Comparison of ENCODE assay signal across 8 cellular contexts in the genomic region with DNA sequence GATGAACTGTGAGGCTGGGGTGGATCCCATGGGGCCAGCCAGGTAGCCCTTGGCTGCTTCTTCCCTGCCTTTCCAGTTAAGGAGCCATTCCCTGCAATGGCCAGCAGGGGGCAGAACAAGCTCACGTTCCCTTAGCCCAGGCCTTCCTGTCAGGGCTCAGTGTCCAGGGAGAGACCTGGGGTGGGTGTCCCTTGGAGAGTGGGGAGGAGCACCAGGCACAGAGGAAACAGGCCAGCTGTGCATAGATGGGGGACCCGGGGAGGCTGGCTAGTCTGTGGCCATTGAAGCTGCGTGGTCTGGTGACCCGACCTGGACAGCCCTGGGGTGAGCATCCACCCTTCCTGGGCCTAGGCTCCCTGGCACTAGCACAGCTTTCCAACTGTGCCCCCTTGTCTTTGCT. TPM values are rescaled to one million over a fixed set of nuclear protein-coding genes. Genes with fewer than 3 reads are reported as not detected.
DNase-seq lines count a peak whose midpoint lies in the region; ATAC-seq and TF ChIP-seq lines count a peak whose summit lies in the region.

No MANE protein-coding gene starts in this region.

- H3K4me1 ChIP-seq in endocrine pancreas (ENCODE audit: control insufficient read depth, insufficient read depth, low read length): no peaks in the 10 kb centered on the region
- peaks cover 4% of the 10 kb centered on the region for H3K4me1 ChIP-seq in mucosa of descending colon (ENCODE audit: low read depth)

- TF ChIP-seq CTCF in mucosa of descending colon (IDR thresholded peaks at IDR 0.05): peak; percentile 89

- no peak overlapping the region for H3K4me3 ChIP-seq in endocrine pancreas (ENCODE audit: control insufficient read depth, insufficient read depth, low read length)
- H3K4me3 ChIP-seq in mucosa of descending colon: no peak overlapping the region

- H3K9ac ChIP-seq in endocrine pancreas (ENCODE audit: control insufficient read depth, insufficient read depth, low read length): peak overlapping the region; percentile 39

- no peaks in the 10 kb centered on the region for H3K9me3 ChIP-seq in endocrine pancreas (ENCODE audit: control insufficient read depth, low read length)
- H3K9me3 ChIP-seq in mucosa of descending colon: no peaks in the 10 kb centered on the region

- H3K27me3 ChIP-seq in endocrine pancreas (ENCODE audit: control insufficient read depth, insufficient read depth, low read length): no peaks in the 10 kb centered on the region

- intact Hi-C loops in mucosa of descending colon (cut with DNase I, micrococcal nuclease): loop anchor here (2.0 to 5.0 kb wide), 3 partner anchors 205 to 235 kb away; a partner anchor contains a TSS

- DNase-seq in NCI-H1436 (lab: John Stamatoyannopoulos, UW): peak; percentile 79
- DNase-seq in NCI-H1436 treated with DMSO at 0.1 percent for 48 hours (lab: John Stamatoyannopoulos, UW): no peak
- DNase-seq in NOMO-1 treated with DMSO at 0.1 percent for 48 hours (lab: John Stamatoyannopoulos, UW; ENCODE audit: unreplicated experiment): peak; percentile 72
- peak; percentile 51 to 72 (median 52) for DNase-seq in activated CD8-positive, alpha-beta memory T cell treated with anti-CD3 and anti-CD28 coated beads for 48 hours (ENCODE audit: low read depth in 2 of 3, low spot score in 2 of 3)
- DNase-seq in mucosa of descending colon: peak; percentile 79 to 86 (median 80)
- peak; percentile 87 for DNase-seq in stimulated activated CD8-positive, alpha-beta memory T cell treated with anti-CD3 and anti-CD28 coated beads, Interleukin-4, amount 100 ng/mL, for 48 hours

- ATAC-seq in HG03442 (IDR thresholded peaks at IDR 0.05; ENCODE audit: unreplicated experiment): peak; percentile 69
- peak; percentile 89 for ATAC-seq in mucosa of descending colon

- H3K36me3 ChIP-seq in endocrine pancreas (ENCODE audit: control insufficient read depth, insufficient read depth, low read length) (no peaks in the 10 kb centered on the region), mucosa of descending colon (ENCODE audit: low read depth) (no peaks in the 10 kb centered on the region)

RNA-seq across cellular contexts. Expression of a gene that starts 13.2 kb away (rescaled TPM):
- total RNA-seq in mucosa of descending colon: 100 to 1,000 TPM; 211 to 539 (median 356) TPM

RNA-seq across cellular contexts. Expression of a gene that starts 36.1 kb away (rescaled TPM):
- total RNA-seq in mucosa of descending colon: 10 to 100 TPM in 2 of 3 donors, 1 to 10 TPM in 1; 4.9 to 84.8 (median 12.4) TPM
